Comparison of ENCODE assay signal across 9 cellular contexts in the genomic region with DNA sequence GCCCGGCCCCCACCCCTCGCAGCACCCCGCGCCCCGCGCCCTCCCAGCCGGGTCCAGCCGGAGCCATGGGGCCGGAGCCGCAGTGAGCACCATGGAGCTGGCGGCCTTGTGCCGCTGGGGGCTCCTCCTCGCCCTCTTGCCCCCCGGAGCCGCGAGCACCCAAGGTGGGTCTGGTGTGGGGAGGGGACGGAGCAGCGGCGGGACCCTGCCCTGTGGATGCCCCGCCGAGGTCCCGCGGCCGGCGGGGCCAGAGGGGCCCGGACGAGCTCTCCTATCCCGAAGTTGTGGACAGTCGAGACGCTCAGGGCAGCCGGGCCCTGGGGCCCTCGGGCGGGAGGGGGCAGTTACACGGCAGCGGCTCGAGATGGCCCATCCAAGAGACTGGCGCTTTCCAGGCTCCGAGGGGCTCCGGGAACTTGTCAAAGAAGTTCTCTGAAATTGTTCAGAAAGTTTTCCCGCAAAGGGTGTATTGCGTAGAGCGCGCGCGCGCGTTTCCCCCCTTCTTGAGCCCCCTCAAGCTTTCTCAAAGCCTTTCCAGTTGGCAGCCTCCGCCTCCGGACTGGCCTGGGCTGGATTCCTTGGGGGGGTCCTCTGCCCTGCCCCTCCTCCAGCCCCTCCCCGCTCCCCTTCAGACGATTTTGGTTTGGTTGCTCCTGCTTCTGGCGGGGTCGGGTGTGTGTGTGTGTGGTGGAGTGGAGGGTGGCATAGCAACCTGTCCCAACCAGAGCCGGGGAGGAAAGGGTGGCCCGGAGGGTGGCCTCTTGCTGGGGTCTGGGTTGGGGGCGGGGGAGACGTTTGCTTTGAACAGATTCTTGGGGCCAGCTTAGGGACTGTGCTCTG. TPM values are rescaled to one million over a fixed set of nuclear protein-coding genes. Genes with fewer than 3 reads are reported as not detected.
A peak's percentile ranks its signal among the peaks of the same experiment; 100 is the strongest.
DNase-seq lines count a peak whose midpoint lies in the region; ATAC-seq and TF ChIP-seq lines count a peak whose summit lies in the region.
"Had no signal": no experiment of that assay in that cellular context is flagged by ENCODE, and none has a peak within 500 bp of the region (broad histone marks: within the 10 kb centered on the region; RNA-seq: fewer than 3 reads in every experiment).

No MANE protein-coding gene starts in this region.

- ATAC-seq in GM19463 (IDR thresholded peaks at IDR 0.05; ENCODE audit: unreplicated experiment): no peak

- no peak overlapping the region for H2BK12ac ChIP-seq in trophoblast cell (ENCODE audit: low read length)

- peak overlapping the region; percentile 83 for H4K8ac ChIP-seq in trophoblast cell (ENCODE audit: low read depth, low read length)

- H3K79me1 ChIP-seq in trophoblast cell (ENCODE audit: low read length): peaks cover 11% of the 10 kb centered on the region

- peak overlapping the region; percentile 76 for H3K9ac ChIP-seq in trophoblast cell (ENCODE audit: low read length)

- H3K18ac ChIP-seq in trophoblast cell (ENCODE audit: low read length): peak overlapping the region; percentile 93

- peaks cover 0 to 56% of the 10 kb centered on the region in 2 donors for H3K4me1 ChIP-seq in right atrium auricular region
- H3K4me1 ChIP-seq in trophoblast cell (ENCODE audit: control insufficient read depth in 1 of 2, insufficient read depth in 2 of 2, low read length in 2 of 2): peaks cover 14 to 23% of the 10 kb centered on the region in 2 experiments

- H3K36me3 ChIP-seq in right atrium auricular region (no peaks in the 10 kb centered on the region), trophoblast cell (ENCODE audit: control insufficient read depth in 1 of 2, insufficient read depth in 2 of 2, low read length in 2 of 2) (no peaks in the 10 kb centered on the region)

- no peak for TF ChIP-seq CTCF in right atrium auricular region (IDR thresholded peaks at IDR 0.05)

- peak overlapping the region; percentile 58 for H2BK5ac ChIP-seq in trophoblast cell (ENCODE audit: low read depth, low read length, poor library complexity)

- peak; percentile 37 for DNase-seq in Caki2 (ENCODE audit: low read depth)
- peak; percentile 7 for DNase-seq in amniotic epithelial cell (ENCODE audit: low read depth)
- no peak for DNase-seq in right atrium auricular region (ENCODE audit: low spot score)
- DNase-seq in trophoblast cell: peak; percentile 29 to 49
- no peak for DNase-seq in HuH-7 (ENCODE audit: low spot score)
- no peak for DNase-seq in NCI-H526 (lab: John Stamatoyannopoulos, UW)
- no peak for DNase-seq in CD1c-positive myeloid dendritic cell (ENCODE audit: extremely low spot score)
- DNase-seq: activated T-cell treated with anti-CD3 and anti-CD28 coated beads, Interleukin-2, amount 50 U/mL, for 1 hour had no signal

- H3K4me2 ChIP-seq in trophoblast cell (ENCODE audit: low read length): peak overlapping the region; percentile 89

- peak overlapping the region; percentile 90 to 92 for H3K27ac ChIP-seq in right atrium auricular region
- no peak overlapping the region for H3K27ac ChIP-seq in trophoblast cell (ENCODE audit: low read depth, low read length)

- peak overlapping the region; percentile 52 for H4K12ac ChIP-seq in trophoblast cell (ENCODE audit: low read depth, low read length)

- H3K14ac ChIP-seq in trophoblast cell (ENCODE audit: low read length): peak overlapping the region; percentile 89

- in situ Hi-C loops in Caki2 (cut with HindIII; ENCODE audit: low pct_unique_long_range_greater_than_20kb, low sequenced_read_pairs): no loop called here

- peak overlapping the region; percentile 88 for H3K4ac ChIP-seq in trophoblast cell (ENCODE audit: low read depth, low read length)

- H4K91ac ChIP-seq in trophoblast cell (ENCODE audit: low read depth, low read length): peak overlapping the region; percentile 78

- peak overlapping the region; percentile 85 for H2AFZ ChIP-seq in trophoblast cell (ENCODE audit: insufficient read depth, low read length, poor library complexity)

- H3K27me3 ChIP-seq in right atrium auricular region (no peaks in the 10 kb centered on the region), trophoblast cell (ENCODE audit: insufficient read depth, low read length) (no peaks in the 10 kb centered on the region)

- H2AK5ac ChIP-seq in trophoblast cell (ENCODE audit: low read length): no peak overlapping the region

- peaks cover 5% of the 10 kb centered on the region for H3K79me2 ChIP-seq in trophoblast cell (ENCODE audit: control insufficient read depth, insufficient read depth, low read length, poor library complexity)

- H3K23ac ChIP-seq in trophoblast cell (ENCODE audit: low read length): no peak overlapping the region

- H3K4me3 ChIP-seq in right atrium auricular region (peak overlapping the region; percentile 93 to 99), trophoblast cell (ENCODE audit: low read depth, low read length) (peak overlapping the region; percentile 86)

- no CpG with 5 or more reads among the region's 57 CpGs for WGBS in trophoblast cell (ENCODE audit: extremely low coverage, insufficient coverage, insufficient read length)

- no peaks in the 10 kb centered on the region for H3K9me3 ChIP-seq in right atrium auricular region
- H3K9me3 ChIP-seq in trophoblast cell (ENCODE audit: insufficient read depth, low read depth, low read length): no peaks in the 10 kb centered on the region

- peak overlapping the region; percentile 82 for H2BK120ac ChIP-seq in trophoblast cell (ENCODE audit: insufficient read depth, low read length, poor library complexity)

RNA-seq across cellular contexts. Expression of a gene that starts 0.5 kb away (rescaled TPM):
- 46.1 and 51.1 TPM in 2 replicates for total RNA-seq in Caki2 (2014; rRNA removed; shearing (Covaris generic); ENCODE audit: low replicate concordance)
- total RNA-seq in right atrium auricular region: 10 to 100 TPM; 73.5 to 85.5 TPM
- 30.7 and 30.9 TPM in 2 replicates for polyA plus RNA-seq in trophoblast cell (2013)

RNA-seq across cellular contexts. Expression of a gene that starts 12.5 kb away (rescaled TPM):
- 5.4 and 13.1 TPM in 2 replicates for total RNA-seq in Caki2 (2014; rRNA removed; shearing (Covaris generic); ENCODE audit: low replicate concordance)
- total RNA-seq in right atrium auricular region: 10 to 100 TPM; 14.0 to 21.6 TPM
- polyA plus RNA-seq in trophoblast cell (2013): 3.7 and 4.3 TPM in 2 replicates

RNA-seq across cellular contexts. Expression of a gene that starts 30.0 kb away (rescaled TPM):
- 61.8 and 63.2 TPM in 2 replicates for total RNA-seq in Caki2 (2014; rRNA removed; shearing (Covaris generic); ENCODE audit: low replicate concordance)
- 10 to 100 TPM; 77.5 to 77.8 TPM for total RNA-seq in right atrium auricular region
- 44.1 and 45.7 TPM in 2 replicates for polyA plus RNA-seq in trophoblast cell (2013)

RNA-seq across cellular contexts. Expression of a gene that starts 32.1 kb away (rescaled TPM):
- total RNA-seq in Caki2 (2014; rRNA removed; shearing (Covaris generic); ENCODE audit: low replicate concordance): not detected in 2 replicates
- total RNA-seq in right atrium auricular region: 10 to 100 TPM; 14.9 to 26.2 TPM
- polyA plus RNA-seq in trophoblast cell (2013): 0.05 and 0.07 TPM in 2 replicates

RNA-seq across cellular contexts. Expression of a gene that starts 35.2 kb away (rescaled TPM):
- 0.91 TPM in 1 of 2 replicates, not detected in the other for total RNA-seq in Caki2 (2014; rRNA removed; shearing (Covaris generic); ENCODE audit: low replicate concordance)
- 1,000 to 10,000 TPM; 3,380 to 5,284 TPM for total RNA-seq in right atrium auricular region
- polyA plus RNA-seq in trophoblast cell (2013): 0.15 and 0.19 TPM in 2 replicates

Comparison
In these comparisons a context has a peak if more than half of its experiments do, and no peak if none do; other contexts are left out.
1. DNase-seq: peak in Caki2 (single experiment), amniotic epithelial cell (single experiment) and trophoblast cell (2 of 2); none in right atrium auricular region (single experiment), HuH-7 (single experiment), NCI-H526 (0 of 2) and CD1c-positive myeloid dendritic cell (single experiment).